20 cellular contexts compared by ENCODE assay signal in the genomic region with DNA sequence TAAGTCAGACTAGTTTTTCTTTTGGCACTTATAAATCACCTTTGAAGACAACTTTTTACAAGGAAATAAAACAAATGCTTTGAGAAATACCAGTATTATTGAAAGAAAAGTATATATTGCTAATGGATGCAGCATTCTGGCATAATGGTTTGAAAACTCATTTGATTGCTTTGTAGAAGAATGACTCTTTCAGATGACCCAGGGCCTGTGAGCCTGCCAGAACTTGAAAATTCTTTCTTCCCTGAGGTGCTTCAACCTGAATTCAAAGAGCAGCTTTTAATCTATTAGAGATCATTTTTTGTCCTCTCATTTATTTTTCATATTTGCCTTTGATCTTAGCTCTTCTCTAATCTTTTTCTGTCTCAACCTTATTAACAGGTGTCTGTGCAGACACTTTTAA.
DNase-seq lines count a peak whose midpoint lies in the region; ATAC-seq, FAIRE-seq and TF ChIP-seq lines count a peak whose summit lies in the region.
"Had no signal": no experiment of that assay in that cellular context is flagged by ENCODE, and none has a peak within 500 bp of the region (broad histone marks: within the 10 kb centered on the region; RNA-seq: fewer than 3 reads in every experiment).

No MANE protein-coding gene starts in this region.

- H2AFZ ChIP-seq in smooth muscle cell (ENCODE audit: low read depth) = peak overlapping the region; percentile 59
- H2AFZ ChIP-seq: GM23248 had no signal

- TF ChIP-seq CTCF in smooth muscle cell (IDR thresholded peaks at IDR 0.05; ENCODE audit: borderline replicate concordance, insufficient read depth, poor library complexity, severe bottlenecking) = no peak
- TF ChIP-seq CTCF in uterus (IDR thresholded peaks at IDR 0.05) = no peak

- no peaks in the 10 kb centered on the region for H4K20me1 ChIP-seq in smooth muscle cell (ENCODE audit: low read depth)

- no peak overlapping the region for H3K4me2 ChIP-seq in smooth muscle cell
- H3K4me2 ChIP-seq: SK-N-SH had no signal

- ATAC-seq in HG03175 (IDR thresholded peaks at IDR 0.05; ENCODE audit: unreplicated experiment) = no peak

- peak overlapping the region; percentile 22 for H3K27ac ChIP-seq in epithelial cell of prostate
- no peak overlapping the region for H3K27ac ChIP-seq in smooth muscle cell (ENCODE audit: low read depth)
- no peak overlapping the region for H3K27ac ChIP-seq in uterus
- H3K27ac ChIP-seq: GM23248, Peyer's patch had no signal

- H3K9me3 ChIP-seq in smooth muscle cell (replicated peaks; ENCODE audit: low read depth) = no peaks in the 10 kb centered on the region
- H3K9me3 ChIP-seq in uterus = no peaks in the 10 kb centered on the region
- H3K9me3 ChIP-seq: Peyer's patch, SK-N-SH had no signal

- no peak overlapping the region for H3K9ac ChIP-seq in smooth muscle cell (ENCODE audit: low read depth)
- H3K9ac ChIP-seq: GM23248, SK-N-SH had no signal

- intact Hi-C loops in uterus (cut with DNase I; ENCODE audit: low total_unique reads) = loop anchor here (10.0 kb wide), 1 partner anchor 157 kb away; no protein-coding TSS in a partner anchor

- H3K27me3 ChIP-seq in smooth muscle cell (ENCODE audit: low read depth) = no peaks in the 10 kb centered on the region
- no peaks in the 10 kb centered on the region for H3K27me3 ChIP-seq in uterus
- H3K27me3 ChIP-seq: Peyer's patch had no signal

- no peaks in the 10 kb centered on the region for H3K79me2 ChIP-seq in smooth muscle cell (ENCODE audit: low read depth)

- FAIRE-seq in GM19239 (lab: Jason Lieb, UNC) = peak; percentile 37
- FAIRE-seq: GM12892 had no signal

- in situ Hi-C loops in SK-MEL-5 (cut with HindIII; ENCODE audit: low pct_unique_long_range_greater_than_20kb, low sequenced_read_pairs) = no loop called here

- H3K4me1 ChIP-seq in smooth muscle cell (ENCODE audit: low read depth) (peaks cover 2% of the 10 kb centered on the region), uterus (no peaks in the 10 kb centered on the region)
- H3K4me1 ChIP-seq: Peyer's patch had no signal

- no peak for TF ChIP-seq POLR2A in uterus (IDR thresholded peaks at IDR 0.05)

- DNase-seq in GM19239 (ENCODE audit: insufficient read length, low spot score) = no peak
- DNase-seq in SK-MEL-5 (ENCODE audit: low read depth, low spot score) = peak; percentile 13
- no peak for DNase-seq in epithelial cell of prostate (ENCODE audit: low read depth, low spot score)
- no peak for DNase-seq in smooth muscle cell (lab: John Stamatoyannopoulos, UW; ENCODE audit: unreplicated experiment)
- DNase-seq in uterus = no peak
- DNase-seq in retina = no peak
- DNase-seq: Calu3, DND-41, GM23248, H9, HFFc6, NCI-H1048, NCI-H2029 treated with DMSO at 0.1 percent for 48 hours, NCI-H526 treated with DMSO at 0.1 percent for 48 hours, Peyer's patch, SHP77 treated with DMSO at 0.1 percent for 48 hours, SK-N-SH, SW 1271 had no signal

- H3F3A ChIP-seq in smooth muscle cell (ENCODE audit: low read depth) = no peaks in the 10 kb centered on the region

- H3K4me3 ChIP-seq in smooth muscle cell (no peak overlapping the region), uterus (no peak overlapping the region)
- H3K4me3 ChIP-seq: GM23248, Peyer's patch had no signal

- H3K36me3 ChIP-seq in smooth muscle cell (ENCODE audit: low read depth) (no peaks in the 10 kb centered on the region), uterus (no peaks in the 10 kb centered on the region)
- H3K36me3 ChIP-seq: Peyer's patch had no signal
